ENCODE assay signal across 2 cellular contexts in genomic region chr12:76696186-76696585, GRCh38.
TF ChIP-seq lines count a peak whose summit lies in the region.

No MANE protein-coding gene starts in this region.

TF ChIP-seq in HepG2, 621 proteins besides CTCF, POLR2A, EP300 and RAD21 (continues in another document):
- TF ChIP-seq, protein P1, sequence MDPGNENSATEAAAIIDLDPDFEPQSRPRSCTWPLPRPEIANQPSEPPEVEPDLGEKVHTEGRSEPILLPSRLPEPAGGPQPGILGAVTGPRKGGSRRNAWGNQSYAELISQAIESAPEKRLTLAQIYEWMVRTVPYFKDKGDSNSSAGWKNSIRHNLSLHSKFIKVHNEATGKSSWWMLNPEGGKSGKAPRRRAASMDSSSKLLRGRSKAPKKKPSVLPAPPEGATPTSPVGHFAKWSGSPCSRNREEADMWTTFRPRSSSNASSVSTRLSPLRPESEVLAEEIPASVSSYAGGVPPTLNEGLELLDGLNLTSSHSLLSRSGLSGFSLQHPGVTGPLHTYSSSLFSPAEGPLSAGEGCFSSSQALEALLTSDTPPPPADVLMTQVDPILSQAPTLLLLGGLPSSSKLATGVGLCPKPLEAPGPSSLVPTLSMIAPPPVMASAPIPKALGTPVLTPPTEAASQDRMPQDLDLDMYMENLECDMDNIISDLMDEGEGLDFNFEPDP (CRISPR knock-in tag; conservative IDR thresholded peaks at IDR 0.05), result no peak
- TF ChIP-seq ARNT (IDR thresholded peaks at IDR 0.05) (no peak), TCF7L2 (IDR thresholded peaks at IDR 0.05; ENCODE audit: low read depth, low read length) (no peak), XBP1 (CRISPR knock-in tag; IDR thresholded peaks at IDR 0.05) (no peak), ZNF362 (CRISPR knock-in tag; IDR thresholded peaks at IDR 0.05; ENCODE audit: borderline replicate concordance) (no peak), MIXL1 (CRISPR knock-in tag; IDR thresholded peaks at IDR 0.05) (no peak), MZF1 (CRISPR knock-in tag; IDR thresholded peaks at IDR 0.05; ENCODE audit: borderline replicate concordance) (no peak), KIAA2018 (CRISPR knock-in tag; IDR thresholded peaks at IDR 0.05; ENCODE audit: borderline replicate concordance) (no peak), NFYB (CRISPR knock-in tag; IDR thresholded peaks at IDR 0.05) (no peak)
- TF ChIP-seq, protein P2, sequence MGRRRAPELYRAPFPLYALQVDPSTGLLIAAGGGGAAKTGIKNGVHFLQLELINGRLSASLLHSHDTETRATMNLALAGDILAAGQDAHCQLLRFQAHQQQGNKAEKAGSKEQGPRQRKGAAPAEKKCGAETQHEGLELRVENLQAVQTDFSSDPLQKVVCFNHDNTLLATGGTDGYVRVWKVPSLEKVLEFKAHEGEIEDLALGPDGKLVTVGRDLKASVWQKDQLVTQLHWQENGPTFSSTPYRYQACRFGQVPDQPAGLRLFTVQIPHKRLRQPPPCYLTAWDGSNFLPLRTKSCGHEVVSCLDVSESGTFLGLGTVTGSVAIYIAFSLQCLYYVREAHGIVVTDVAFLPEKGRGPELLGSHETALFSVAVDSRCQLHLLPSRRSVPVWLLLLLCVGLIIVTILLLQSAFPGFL (CRISPR knock-in tag; IDR thresholded peaks at IDR 0.05), result no peak
- TF ChIP-seq, protein P3, sequence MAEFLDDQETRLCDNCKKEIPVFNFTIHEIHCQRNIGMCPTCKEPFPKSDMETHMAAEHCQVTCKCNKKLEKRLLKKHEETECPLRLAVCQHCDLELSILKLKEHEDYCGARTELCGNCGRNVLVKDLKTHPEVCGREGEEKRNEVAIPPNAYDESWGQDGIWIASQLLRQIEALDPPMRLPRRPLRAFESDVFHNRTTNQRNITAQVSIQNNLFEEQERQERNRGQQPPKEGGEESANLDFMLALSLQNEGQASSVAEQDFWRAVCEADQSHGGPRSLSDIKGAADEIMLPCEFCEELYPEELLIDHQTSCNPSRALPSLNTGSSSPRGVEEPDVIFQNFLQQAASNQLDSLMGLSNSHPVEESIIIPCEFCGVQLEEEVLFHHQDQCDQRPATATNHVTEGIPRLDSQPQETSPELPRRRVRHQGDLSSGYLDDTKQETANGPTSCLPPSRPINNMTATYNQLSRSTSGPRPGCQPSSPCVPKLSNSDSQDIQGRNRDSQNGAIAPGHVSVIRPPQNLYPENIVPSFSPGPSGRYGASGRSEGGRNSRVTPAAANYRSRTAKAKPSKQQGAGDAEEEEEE (CRISPR knock-in tag; IDR thresholded peaks at IDR 0.05; ENCODE audit: borderline replicate concordance), result no peak

TF ChIP-seq in K562, 482 proteins besides CTCF, POLR2A, EP300 and RAD21 (continued from another document):
- TF ChIP-seq PCBP2 (IDR thresholded peaks at IDR 0.05; ENCODE audit: low read depth, low read length, poor library complexity, severe bottlenecking) (no peak), POU5F1 (IDR thresholded peaks at IDR 0.05; ENCODE audit: borderline replicate concordance, low read depth, low read length, partially characterized antibody) (no peak), PTBP1 (IDR thresholded peaks at IDR 0.05; ENCODE audit: low read depth, low read length) (no peak), NFE2 (IDR thresholded peaks at IDR 0.05; ENCODE audit: low read depth) (no peak), NFATC3 (IDR thresholded peaks at IDR 0.05) (no peak), ZNF347 (CRISPR knock-in tag; IDR thresholded peaks at IDR 0.05; ENCODE audit: low read depth) (no peak), HIVEP1 (CRISPR knock-in tag; IDR thresholded peaks at IDR 0.05) (no peak), ATF3 (IDR thresholded peaks at IDR 0.05) (no peak), ATF3 (CRISPR knock-in tag; conservative IDR thresholded peaks at IDR 0.05) (no peak), PPARD (CRISPR knock-in tag; IDR thresholded peaks at IDR 0.05) (no peak), ZFP30 (CRISPR knock-in tag; IDR thresholded peaks at IDR 0.05; ENCODE audit: borderline replicate concordance) (no peak), ZNF24 (IDR thresholded peaks at IDR 0.05) (no peak), CEBPG (CRISPR knock-in tag; IDR thresholded peaks at IDR 0.05) (no peak), CEBPG (tag; conservative IDR thresholded peaks at IDR 0.05 in 1 of 2, IDR thresholded peaks at IDR 0.05 in 1 of 2) (no peak)
- TF ChIP-seq, protein P4, sequence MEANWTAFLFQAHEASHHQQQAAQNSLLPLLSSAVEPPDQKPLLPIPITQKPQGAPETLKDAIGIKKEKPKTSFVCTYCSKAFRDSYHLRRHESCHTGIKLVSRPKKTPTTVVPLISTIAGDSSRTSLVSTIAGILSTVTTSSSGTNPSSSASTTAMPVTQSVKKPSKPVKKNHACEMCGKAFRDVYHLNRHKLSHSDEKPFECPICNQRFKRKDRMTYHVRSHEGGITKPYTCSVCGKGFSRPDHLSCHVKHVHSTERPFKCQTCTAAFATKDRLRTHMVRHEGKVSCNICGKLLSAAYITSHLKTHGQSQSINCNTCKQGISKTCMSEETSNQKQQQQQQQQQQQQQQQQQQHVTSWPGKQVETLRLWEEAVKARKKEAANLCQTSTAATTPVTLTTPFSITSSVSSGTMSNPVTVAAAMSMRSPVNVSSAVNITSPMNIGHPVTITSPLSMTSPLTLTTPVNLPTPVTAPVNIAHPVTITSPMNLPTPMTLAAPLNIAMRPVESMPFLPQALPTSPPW (CRISPR knock-in tag; IDR thresholded peaks at IDR 0.05), result no peak
- TF ChIP-seq, protein P5, sequence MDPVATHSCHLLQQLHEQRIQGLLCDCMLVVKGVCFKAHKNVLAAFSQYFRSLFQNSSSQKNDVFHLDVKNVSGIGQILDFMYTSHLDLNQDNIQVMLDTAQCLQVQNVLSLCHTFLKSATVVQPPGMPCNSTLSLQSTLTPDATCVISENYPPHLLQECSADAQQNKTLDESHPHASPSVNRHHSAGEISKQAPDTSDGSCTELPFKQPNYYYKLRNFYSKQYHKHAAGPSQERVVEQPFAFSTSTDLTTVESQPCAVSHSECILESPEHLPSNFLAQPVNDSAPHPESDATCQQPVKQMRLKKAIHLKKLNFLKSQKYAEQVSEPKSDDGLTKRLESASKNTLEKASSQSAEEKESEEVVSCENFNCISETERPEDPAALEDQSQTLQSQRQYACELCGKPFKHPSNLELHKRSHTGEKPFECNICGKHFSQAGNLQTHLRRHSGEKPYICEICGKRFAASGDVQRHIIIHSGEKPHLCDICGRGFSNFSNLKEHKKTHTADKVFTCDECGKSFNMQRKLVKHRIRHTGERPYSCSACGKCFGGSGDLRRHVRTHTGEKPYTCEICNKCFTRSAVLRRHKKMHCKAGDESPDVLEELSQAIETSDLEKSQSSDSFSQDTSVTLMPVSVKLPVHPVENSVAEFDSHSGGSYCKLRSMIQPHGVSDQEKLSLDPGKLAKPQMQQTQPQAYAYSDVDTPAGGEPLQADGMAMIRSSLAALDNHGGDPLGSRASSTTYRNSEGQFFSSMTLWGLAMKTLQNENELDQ (CRISPR knock-in tag; IDR thresholded peaks at IDR 0.05; ENCODE audit: borderline replicate concordance), result no peak
- TF ChIP-seq, protein P6, sequence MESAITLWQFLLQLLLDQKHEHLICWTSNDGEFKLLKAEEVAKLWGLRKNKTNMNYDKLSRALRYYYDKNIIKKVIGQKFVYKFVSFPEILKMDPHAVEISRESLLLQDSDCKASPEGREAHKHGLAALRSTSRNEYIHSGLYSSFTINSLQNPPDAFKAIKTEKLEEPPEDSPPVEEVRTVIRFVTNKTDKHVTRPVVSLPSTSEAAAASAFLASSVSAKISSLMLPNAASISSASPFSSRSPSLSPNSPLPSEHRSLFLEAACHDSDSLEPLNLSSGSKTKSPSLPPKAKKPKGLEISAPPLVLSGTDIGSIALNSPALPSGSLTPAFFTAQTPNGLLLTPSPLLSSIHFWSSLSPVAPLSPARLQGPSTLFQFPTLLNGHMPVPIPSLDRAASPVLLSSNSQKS (CRISPR knock-in tag; IDR thresholded peaks at IDR 0.05), result no peak
